In genomic region chr9:96327694-96328352, GRCh38 we compare ENCODE assay signal across 8 cellular contexts. TPM values are rescaled to one million over a fixed set of nuclear protein-coding genes. Genes with fewer than 3 reads are reported as not detected.
DNase-seq lines count a peak whose midpoint lies in the region; ATAC-seq and TF ChIP-seq lines count a peak whose summit lies in the region.

No MANE protein-coding gene starts in this region.

- H3K36me3 ChIP-seq in naive thymus-derived CD4-positive, alpha-beta T cell (ENCODE audit: control insufficient read depth in 2 of 3, insufficient read depth in 3 of 3, low read length in 3 of 3): no peaks in the 10 kb centered on the region
- no peaks in the 10 kb centered on the region for H3K36me3 ChIP-seq in transverse colon

- TF ChIP-seq EP300 in transverse colon (IDR thresholded peaks at IDR 0.05; ENCODE audit: low read depth): no peak

- DNase-seq in AG08396 (ENCODE audit: low spot score) (peak; percentile 48), GM10266 (ENCODE audit: extremely low spot score) (peak; percentile 51), NCI-H2029 treated with DMSO at 0.1 percent for 48 hours (lab: John Stamatoyannopoulos, UW) (peak; percentile 68), transverse colon (peak; percentile 27)
- DNase-seq in activated CD4-positive, alpha-beta memory T cell treated with anti-CD3 and anti-CD28 coated beads for 36 hours: peak; percentile 52
- peak in 8 of 9 donors; percentile 18 to 70 (median 54) for DNase-seq in naive thymus-derived CD4-positive, alpha-beta T cell

- POLR2A ChIA-PET in activated CD4-positive, alpha-beta memory T cell treated with anti-CD3 and anti-CD28 coated beads for 36 hours (lab: Charles Lee): no interaction called here
- POLR2A ChIA-PET in naive thymus-derived CD4-positive, alpha-beta T cell (lab: Charles Lee): interaction anchor here (0.7 to 1.7 kb wide), 4 partner anchors 70 to 239 kb away, joined by 3 to 9 read pairs (median 3); partner anchors contain the start of gene HABP4

- TF ChIP-seq CTCF in GM10266 (IDR thresholded peaks at IDR 0.05; ENCODE audit: control insufficient read depth, insufficient read depth, low read depth, missing control alignments) (peak; percentile 72), transverse colon (IDR thresholded peaks at IDR 0.05) (peak; percentile 79 to 95 (median 90))

- H3K27me3 Mint-ChIP-seq in activated CD4-positive, alpha-beta memory T cell treated with anti-CD3 and anti-CD28 coated beads for 36 hours: no peaks in the 10 kb centered on the region
- H3K27me3 Mint-ChIP-seq in naive thymus-derived CD4-positive, alpha-beta T cell: no peaks in the 10 kb centered on the region

- no peaks in the 10 kb centered on the region for H3K9me3 Mint-ChIP-seq in activated CD4-positive, alpha-beta memory T cell treated with anti-CD3 and anti-CD28 coated beads for 36 hours
- H3K9me3 Mint-ChIP-seq in naive thymus-derived CD4-positive, alpha-beta T cell: no peaks in the 10 kb centered on the region

- H3K4me1 ChIP-seq in naive thymus-derived CD4-positive, alpha-beta T cell (ENCODE audit: control insufficient read depth in 2 of 2, insufficient read depth in 2 of 2, low read length in 2 of 2): no peaks in the 10 kb centered on the region
- H3K4me1 ChIP-seq in transverse colon: no peaks in the 10 kb centered on the region

- H3K9me3 ChIP-seq in naive thymus-derived CD4-positive, alpha-beta T cell (ENCODE audit: control insufficient read depth in 2 of 3, low read length in 3 of 3): no peaks in the 10 kb centered on the region
- no peaks in the 10 kb centered on the region for H3K9me3 ChIP-seq in transverse colon

- CTCF ChIA-PET in activated CD4-positive, alpha-beta memory T cell treated with anti-CD3 and anti-CD28 coated beads for 36 hours (lab: Charles Lee): interaction anchor here (0.5 to 3.0 kb wide), 25 partner anchors 10 to 1499 kb away, joined by 3 to 36 read pairs (median 4); partner anchors contain the start of gene ZNF782
- CTCF ChIA-PET in naive thymus-derived CD4-positive, alpha-beta T cell (lab: Charles Lee): interaction anchor here (0.7 to 2.3 kb wide), 10 partner anchors 9 to 1695 kb away, joined by 3 to 7 read pairs (median 4); partner anchors contain the start of gene HABP4

- no peak for TF ChIP-seq POLR2A in transverse colon (IDR thresholded peaks at IDR 0.05)

- in situ Hi-C loops in transverse colon (cut with MboI; ENCODE audit: low pct_ligation_motif_present in 1 of 4, low pct_unique_long_range_greater_than_20kb in 1 of 4, low sequenced_read_pairs in 3 of 4): loop anchor here (5.0 to 25.0 kb wide), 4 partner anchors 107 to 334 kb away; partner anchors contain the start of gene PRXL2C (in 3 of the 4)

- no peak overlapping the region for H3K4me3 Mint-ChIP-seq in activated CD4-positive, alpha-beta memory T cell treated with anti-CD3 and anti-CD28 coated beads for 36 hours
- H3K4me3 Mint-ChIP-seq in naive thymus-derived CD4-positive, alpha-beta T cell: no peak overlapping the region

- 11 to 52% methylated on average over 1 of the region's 1 CpG for WGBS in transverse colon (ENCODE audit: low coverage in 1 of 2), 2 donors

- peak; percentile 78 for ATAC-seq in esophagus mucosa
- peak; percentile 87 for ATAC-seq in naive thymus-derived CD4-positive, alpha-beta T cell
- no peak for ATAC-seq in HG02970 (IDR thresholded peaks at IDR 0.05; ENCODE audit: low FRiP score, unreplicated experiment)

- H3K27ac Mint-ChIP-seq in activated CD4-positive, alpha-beta memory T cell treated with anti-CD3 and anti-CD28 coated beads for 36 hours: no peak overlapping the region
- H3K27ac Mint-ChIP-seq in naive thymus-derived CD4-positive, alpha-beta T cell: no peak overlapping the region

- H3K4me1 Mint-ChIP-seq in activated CD4-positive, alpha-beta memory T cell treated with anti-CD3 and anti-CD28 coated beads for 36 hours (ENCODE audit: low read depth): no peaks in the 10 kb centered on the region
- no peaks in the 10 kb centered on the region for H3K4me1 Mint-ChIP-seq in naive thymus-derived CD4-positive, alpha-beta T cell

- H3K36me3 Mint-ChIP-seq in activated CD4-positive, alpha-beta memory T cell treated with anti-CD3 and anti-CD28 coated beads for 36 hours: no peaks in the 10 kb centered on the region
- H3K36me3 Mint-ChIP-seq in naive thymus-derived CD4-positive, alpha-beta T cell: peaks cover 0 to 7% (median 0%) of the 10 kb centered on the region in 5 donors

- H3K4me3 ChIP-seq in naive thymus-derived CD4-positive, alpha-beta T cell (ENCODE audit: low read length): no peak overlapping the region
- H3K4me3 ChIP-seq in transverse colon: no peak overlapping the region

- H3K27ac ChIP-seq in naive thymus-derived CD4-positive, alpha-beta T cell (ENCODE audit: low read depth, low read length): no peak overlapping the region
- no peak overlapping the region for H3K27ac ChIP-seq in transverse colon

- no peaks in the 10 kb centered on the region for H3K27me3 ChIP-seq in naive thymus-derived CD4-positive, alpha-beta T cell (ENCODE audit: control insufficient read depth in 2 of 2, insufficient read depth in 2 of 2, low read length in 2 of 2)
- no peaks in the 10 kb centered on the region for H3K27me3 ChIP-seq in transverse colon

- intact Hi-C loops in activated CD4-positive, alpha-beta memory T cell treated with anti-CD3 and anti-CD28 coated beads for 36 hours (cut with micrococcal nuclease): loop anchor here (2.0 to 5.0 kb wide), 2 partner anchors 324 to 339 kb away; no protein-coding TSS in a partner anchor
- intact Hi-C loops in naive thymus-derived CD4-positive, alpha-beta T cell (cut with micrococcal nuclease): loop anchor here (1.0 to 10.0 kb wide), 11 partner anchors 69 to 529 kb away; partner anchors contain the start of genes ZNF367 (in 1 of the 2) and ZNF510 (in 1 of the 2)
- intact Hi-C loops in transverse colon (cut with DNase I; ENCODE audit: low total_unique reads): loop anchor here (10.0 kb wide), 1 partner anchor 337 kb away; no protein-coding TSS in a partner anchor

RNA-seq across cellular contexts. Expression of gene HSD17B3, which starts 25.8 kb away (rescaled TPM):
- total RNA-seq in activated CD4-positive, alpha-beta memory T cell treated with anti-CD3 and anti-CD28 coated beads for 36 hours: not detected
- total RNA-seq in esophagus mucosa: not detected
- total RNA-seq in naive thymus-derived CD4-positive, alpha-beta T cell: 1 to 10 TPM in 2 of 5 experiments, under 1 TPM in 1, not detected in 2; 0.34 to 2.6 (median 1.8) TPM
- polyA plus RNA-seq in naive thymus-derived CD4-positive, alpha-beta T cell: not detected
- 1 to 10 TPM in 1 of 4 donors, not detected in 3; 6.0 TPM for total RNA-seq in transverse colon

RNA-seq across cellular contexts. Expression of gene SLC35D2, which starts 55.7 kb away (rescaled TPM):
- total RNA-seq in activated CD4-positive, alpha-beta memory T cell treated with anti-CD3 and anti-CD28 coated beads for 36 hours: 1 to 10 TPM; 8.1 to 8.5 TPM
- total RNA-seq in esophagus mucosa: 14.9 TPM
- 10 to 100 TPM in 4 of 5 experiments, 1 to 10 TPM in 1; 9.7 to 20.2 (median 19.1) TPM for total RNA-seq in naive thymus-derived CD4-positive, alpha-beta T cell
- 1 to 10 TPM; 6.1 to 7.0 TPM for polyA plus RNA-seq in naive thymus-derived CD4-positive, alpha-beta T cell
- total RNA-seq in transverse colon: 10 to 100 TPM; 35.4 to 91.3 (median 72.7) TPM
